Comparison of ENCODE assay signal across 21 cellular contexts in genomic region chr5:176678584-176678983, GRCh38. TPM values are rescaled to one million over a fixed set of nuclear protein-coding genes. Genes with fewer than 3 reads are reported as not detected.
"Had no signal": no experiment of that assay in that cellular context is flagged by ENCODE, and none has a peak within 500 bp of the region (broad histone marks: within the 10 kb centered on the region; RNA-seq: fewer than 3 reads in every experiment).

No MANE protein-coding gene starts in this region.

- H3K4me3 ChIP-seq: colonic mucosa, esophagus squamous epithelium, gastroesophageal sphincter, sigmoid colon, skin epidermis, stomach, thoracic aorta had no signal

- ATAC-seq: gastroesophageal sphincter had no signal

- H3K27ac ChIP-seq: colonic mucosa, esophagus squamous epithelium, gastroesophageal sphincter, sigmoid colon, skin epidermis, stomach, thoracic aorta had no signal

- H3K4me1 ChIP-seq: colonic mucosa had no signal

- H3K36me3 ChIP-seq: colonic mucosa, esophagus squamous epithelium, gastroesophageal sphincter, sigmoid colon, stomach, thoracic aorta had no signal

- H3K4me1 Mint-ChIP-seq: nephron had no signal

- H3K36me3 Mint-ChIP-seq: naive B cell had no signal

- H3K9me3 ChIP-seq: colonic mucosa, esophagus squamous epithelium, gastroesophageal sphincter, sigmoid colon, stomach, thoracic aorta had no signal

- H3K4me3 Mint-ChIP-seq: immature natural killer cell, naive B cell, nephron had no signal

- H3K27ac Mint-ChIP-seq: immature natural killer cell, naive B cell, nephron had no signal

- H3K9me3 Mint-ChIP-seq: immature natural killer cell, nephron had no signal

- DNase-seq: colonic mucosa; dermis blood vessel endothelial cell; esophagus squamous epithelium; foreskin fibroblast; immature natural killer cell; mesendoderm; naive B cell; sigmoid colon; stimulated activated CD4-positive, alpha-beta T cell treated with anti-CD3 and anti-CD28 coated beads, Interleukin-2, amount 100 ng/mL, for 24 hours; stimulated activated naive CD4-positive, alpha-beta T cell; stomach; trophoblast cell had no signal

RNA-seq across cellular contexts. Expression of gene EIF4E1B, which starts 48.1 kb away (rescaled TPM):
- total RNA-seq: colonic mucosa, dermis blood vessel endothelial cell, epithelial cell of proximal tubule, esophagus squamous epithelium, gastroesophageal sphincter, liver, lung microvascular endothelial cell, osteocyte, pulmonary artery endothelial cell, stomach, thoracic aorta had no signal

RNA-seq across cellular contexts. Expression of gene SNCB, which starts 48.2 kb away (rescaled TPM):
- total RNA-seq: colonic mucosa, esophagus squamous epithelium, gastroesophageal sphincter, liver, osteocyte, stomach, thoracic aorta had no signal
